ENCODE assay signal across 16 cellular contexts in genomic region chr11:120219157-120219934, GRCh38. TPM values are rescaled to one million over a fixed set of nuclear protein-coding genes. Genes with fewer than 3 reads are reported as not detected.
DNase-seq lines count a peak whose midpoint lies in the region; ATAC-seq and TF ChIP-seq lines count a peak whose summit lies in the region.
"Had no signal": no experiment of that assay in that cellular context is flagged by ENCODE, and none has a peak within 500 bp of the region (broad histone marks: within the 10 kb centered on the region; RNA-seq: fewer than 3 reads in every experiment).

No MANE protein-coding gene starts in this region.

- peak; percentile 32 for DNase-seq in HCEC 1CT
- no peak for DNase-seq in dorsolateral prefrontal cortex
- DNase-seq in NCI-H187 (lab: John Stamatoyannopoulos, UW): no peak
- DNase-seq in RKO (ENCODE audit: low spot score): no peak
- DNase-seq in stimulated activated effector memory CD8-positive, alpha-beta T cell treated with anti-CD3 and anti-CD28 coated beads, Interleukin-12 subunit alpha, Interleukin-12 subunit beta, amount 100 ng/mL, for 72 hours (ENCODE audit: low spot score in 2 of 2): no peak
- DNase-seq: activated CD4-positive, alpha-beta T cell treated with anti-CD3 and anti-CD28 coated beads, Interleukin-2, amount 50 U/mL, for 1 hour; activated T-cell treated with anti-CD3 and anti-CD28 coated beads, Interleukin-2, amount 50 U/mL, for 1 hour; central memory CD4-positive, alpha-beta T cell; effector memory CD4-positive, alpha-beta T cell; NCI-H2107 had no signal

- H3K36me3 Mint-ChIP-seq in stimulated activated effector memory CD8-positive, alpha-beta T cell treated with anti-CD3 and anti-CD28 coated beads, Interleukin-12 subunit alpha, Interleukin-12 subunit beta, amount 100 ng/mL, for 72 hours: no peaks in the 10 kb centered on the region
- H3K36me3 Mint-ChIP-seq: activated naive CD8-positive, alpha-beta T cell had no signal

- H3K4me3 Mint-ChIP-seq in stimulated activated effector memory CD8-positive, alpha-beta T cell treated with anti-CD3 and anti-CD28 coated beads, Interleukin-12 subunit alpha, Interleukin-12 subunit beta, amount 100 ng/mL, for 72 hours: no peak overlapping the region
- H3K4me3 Mint-ChIP-seq: activated naive CD8-positive, alpha-beta T cell had no signal

- H3K36me3 ChIP-seq in liver (ENCODE audit: control insufficient read depth in 4 of 4, insufficient read depth in 3 of 4, low read depth in 1 of 4, low read length in 3 of 4) (peaks cover under 1 to 22% (median 10%) of the 10 kb centered on the region in 4 donors), skeletal muscle tissue (ENCODE audit: control insufficient read depth in 3 of 3, insufficient read depth in 3 of 3, low read length in 3 of 3) (peaks cover 0 to 13% (median 4%) of the 10 kb centered on the region in 3 donors)

- TF ChIP-seq RAD21 in liver (IDR thresholded peaks at IDR 0.05): no peak

- H3K27ac ChIP-seq in dorsolateral prefrontal cortex (peak overlapping the region in 54 of 59 donors; percentile 24 to 98 (median 90)), liver (ENCODE audit: low read depth in 1 of 2, low read length in 2 of 2) (peak overlapping the region; percentile 93 to 95), skeletal muscle tissue (ENCODE audit: low read depth, low read length) (peak overlapping the region; percentile 33)

- no peaks in the 10 kb centered on the region for H3K27me3 ChIP-seq in dorsolateral prefrontal cortex
- no peaks in the 10 kb centered on the region for H3K27me3 ChIP-seq in liver (ENCODE audit: control insufficient read depth in 4 of 4, insufficient read depth in 4 of 4, low read length in 3 of 4)
- H3K27me3 ChIP-seq in skeletal muscle tissue (ENCODE audit: control insufficient read depth in 3 of 3, insufficient read depth in 3 of 3, low read length in 3 of 3): peaks cover 0 to 16% (median 2%) of the 10 kb centered on the region in 3 donors

- H3K9me3 ChIP-seq in liver (ENCODE audit: control insufficient read depth in 4 of 4, low read length in 3 of 4) (no peaks in the 10 kb centered on the region), skeletal muscle tissue (ENCODE audit: control insufficient read depth in 3 of 3, low read length in 3 of 3) (no peaks in the 10 kb centered on the region)

- peaks cover 6% of the 10 kb centered on the region for H3K4me1 Mint-ChIP-seq in stimulated activated effector memory CD8-positive, alpha-beta T cell treated with anti-CD3 and anti-CD28 coated beads, Interleukin-12 subunit alpha, Interleukin-12 subunit beta, amount 100 ng/mL, for 72 hours

- TF ChIP-seq CTCF in dorsolateral prefrontal cortex (IDR thresholded peaks at IDR 0.05 in 54 of 56, conservative IDR thresholded peaks at IDR 0.05 in 2 of 56; ENCODE audit: low read depth in 1 of 56, partially characterized antibody in 56 of 56): no peak
- no peak for TF ChIP-seq CTCF in liver (IDR thresholded peaks at IDR 0.05; ENCODE audit: low read depth, low read length, missing input control)

- H3K9me3 Mint-ChIP-seq in stimulated activated effector memory CD8-positive, alpha-beta T cell treated with anti-CD3 and anti-CD28 coated beads, Interleukin-12 subunit alpha, Interleukin-12 subunit beta, amount 100 ng/mL, for 72 hours: no peaks in the 10 kb centered on the region

- H3K9ac ChIP-seq in liver (ENCODE audit: low read depth in 1 of 2, low read length in 2 of 2) (peak overlapping the region in 1 of 2 donors; percentile 3), skeletal muscle tissue (ENCODE audit: low read depth in 1 of 3, low read length in 3 of 3) (peak overlapping the region in 1 of 3 donors; percentile 25)

- H3K4me3 ChIP-seq in dorsolateral prefrontal cortex (no peak overlapping the region), liver (ENCODE audit: low read depth in 1 of 3, low read length in 3 of 3) (no peak overlapping the region), skeletal muscle tissue (ENCODE audit: low read length in 3 of 3) (no peak overlapping the region)

- no peak for ATAC-seq in HG03175 (IDR thresholded peaks at IDR 0.05; ENCODE audit: unreplicated experiment)
- ATAC-seq in stimulated activated effector memory CD8-positive, alpha-beta T cell treated with anti-CD3 and anti-CD28 coated beads, Interleukin-12 subunit alpha, Interleukin-12 subunit beta, amount 100 ng/mL, for 72 hours: no peak
- ATAC-seq: Panc1 had no signal

- intact Hi-C loops in dorsolateral prefrontal cortex (cut with DNase I): no loop called here

- WGBS in liver: 76% methylated on average over 15 of the region's 15 CpGs

- no peak overlapping the region for H3K27ac Mint-ChIP-seq in stimulated activated effector memory CD8-positive, alpha-beta T cell treated with anti-CD3 and anti-CD28 coated beads, Interleukin-12 subunit alpha, Interleukin-12 subunit beta, amount 100 ng/mL, for 72 hours
- H3K27ac Mint-ChIP-seq: activated naive CD8-positive, alpha-beta T cell had no signal

- H3K4me1 ChIP-seq in liver (ENCODE audit: control insufficient read depth in 4 of 4, insufficient read depth in 4 of 4, low read length in 3 of 4) (peaks cover 30 to 81% (median 64%) of the 10 kb centered on the region in 4 donors), skeletal muscle tissue (ENCODE audit: control insufficient read depth in 3 of 3, insufficient read depth in 3 of 3, low read length in 3 of 3) (peaks cover 61 to 68% (median 62%) of the 10 kb centered on the region in 3 donors)

TF ChIP-seq in liver, 16 proteins besides CTCF, POLR2A, EP300 and RAD21:
- no peak for TF ChIP-seq FOXA1 (IDR thresholded peaks at IDR 0.05)
- TF ChIP-seq NR2F2 (IDR thresholded peaks at IDR 0.05): peak; percentile 8
- TF ChIP-seq RXRA (IDR thresholded peaks at IDR 0.05): no peak
- TF ChIP-seq YY1 (IDR thresholded peaks at IDR 0.05): no peak
- TF ChIP-seq FOXA2 (IDR thresholded peaks at IDR 0.05): no peak
- TF ChIP-seq REST (IDR thresholded peaks at IDR 0.05): no peak

RNA-seq across cellular contexts. Expression of gene OAF, which starts 8.5 kb away (rescaled TPM):
- total RNA-seq in dorsolateral prefrontal cortex: 10 to 100 TPM; 14.2 to 80.0 (median 30.6) TPM
- total RNA-seq in liver: 10 to 100 TPM; 15.0 to 89.4 TPM
- polyA plus RNA-seq in liver: 100 to 1,000 TPM in 1 of 2 donors, 10 to 100 TPM in 1; 74.6 to 151 TPM
- 13.6 TPM for total RNA-seq in skeletal muscle tissue

RNA-seq across cellular contexts. Expression of gene POU2F3, which starts 20.6 kb away (rescaled TPM):
- 1 to 10 TPM in 4 of 120 experiments, under 1 TPM in 23, not detected in 93; 0.12 to 2.2 (median 0.46) TPM for total RNA-seq in dorsolateral prefrontal cortex
- not detected for total RNA-seq in liver
- not detected for polyA plus RNA-seq in liver
- not detected for total RNA-seq in skeletal muscle tissue
- total RNA-seq: Daoy had no signal

Comparison
In these comparisons a context has a peak if more than half of its experiments do, and no peak if none do; other contexts are left out.
1. H3K27ac ChIP-seq: peak in every context shown above with its lines; median percentile 94 in liver; 90 in dorsolateral prefrontal cortex; 33 in skeletal muscle tissue.